16 cellular contexts compared by ENCODE assay signal in the genomic region with DNA sequence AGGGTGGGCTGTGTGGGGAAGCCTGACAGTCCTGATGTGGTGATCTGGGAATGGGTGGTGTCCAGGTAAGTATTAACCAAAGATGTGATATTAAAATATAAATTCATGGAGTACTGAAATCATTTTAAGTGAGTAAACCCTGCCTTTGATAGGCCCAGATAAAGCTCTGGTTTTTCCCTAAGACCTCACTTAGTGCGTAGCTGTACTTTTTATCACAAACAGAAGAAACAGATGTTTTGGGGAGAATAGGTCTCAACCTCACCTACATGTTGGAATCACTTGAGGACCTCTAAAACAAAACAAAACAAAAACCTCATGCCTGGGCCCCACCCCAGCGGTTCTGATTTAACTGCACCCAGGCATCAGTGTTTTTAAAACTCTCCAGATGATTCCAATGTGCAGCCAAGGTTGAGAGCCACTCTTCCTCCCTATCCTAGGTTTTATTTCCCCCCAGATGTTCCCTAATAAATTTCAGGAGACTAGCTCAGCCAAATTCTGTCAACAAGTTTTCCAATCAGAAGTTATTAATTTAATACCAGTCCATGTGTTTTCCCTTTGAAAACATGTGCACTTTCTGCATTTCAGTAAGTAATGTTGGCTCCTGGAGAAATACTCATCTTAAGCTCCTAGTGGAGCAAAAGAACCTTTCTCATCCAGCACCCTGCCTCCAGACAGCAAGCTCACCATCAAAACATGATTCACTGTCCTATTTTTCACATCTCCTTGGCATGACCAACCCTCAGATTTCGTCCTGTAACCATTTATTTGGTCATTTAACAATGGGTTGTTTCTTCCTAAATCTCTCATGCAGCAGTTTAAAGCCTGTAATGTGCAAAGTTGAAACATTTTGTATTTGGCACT. TPM values are rescaled to one million over a fixed set of nuclear protein-coding genes. Genes with fewer than 3 reads are reported as not detected.
DNase-seq lines count a peak whose midpoint lies in the region; ATAC-seq and TF ChIP-seq lines count a peak whose summit lies in the region.
"Had no signal": no experiment of that assay in that cellular context is flagged by ENCODE, and none has a peak within 500 bp of the region (broad histone marks: within the 10 kb centered on the region; RNA-seq: fewer than 3 reads in every experiment).

No MANE protein-coding gene starts in this region.

- H3K79me2 ChIP-seq in osteoblast (ENCODE audit: insufficient read depth, low read length), result peaks cover 10% of the 10 kb centered on the region

- no peak overlapping the region for H2AK9ac ChIP-seq in IMR-90 (replicated peaks; ENCODE audit: low read depth, low read length, poor library complexity)

- no peak overlapping the region for H2BK15ac ChIP-seq in IMR-90 (ENCODE audit: low read depth, low read length)

- H3K27ac ChIP-seq in IMR-90 (ENCODE audit: insufficient read depth, low read length) (no peak overlapping the region), dorsolateral prefrontal cortex (peak overlapping the region in 57 of 59 donors; percentile 4 to 89 (median 70)), osteoblast (ENCODE audit: low read depth, low read length) (no peak overlapping the region), thyroid gland (no peak overlapping the region)
- H3K27ac ChIP-seq: pancreas had no signal

- peaks cover 8% of the 10 kb centered on the region for H3K9me3 Mint-ChIP-seq in T-helper 1 cell treated with Interleukin-12 subunit alpha and Interleukin-12 subunit beta and Interleukin-4 antibody, amounts not matched to agents 30 μg/mL and 1 μg/mL, for 36 hours

- H3K9me1 ChIP-seq in IMR-90 (ENCODE audit: insufficient read depth, low read length), result peaks cover 13% of the 10 kb centered on the region

- H3K56ac ChIP-seq in IMR-90 (ENCODE audit: extremely low read depth, insufficient read depth, low read length), result no peak overlapping the region

- no peak for DNase-seq in T-helper 1 cell
- DNase-seq in IMR-90, result peak; percentile 20
- DNase-seq in dorsolateral prefrontal cortex, result no peak
- peak; percentile 57 for DNase-seq in osteoblast (ENCODE audit: insufficient read length, low spot score, missing footprints)
- no peak for DNase-seq in thyroid gland
- DNase-seq in Ammon's horn (ENCODE audit: low spot score), result no peak
- no peak for DNase-seq in DMS79 (lab: John Stamatoyannopoulos, UW)
- DNase-seq: 8988T, cerebellar nuclear complex, Karpas-422, mammary epithelial cell, pancreas, stomach, T-helper 9 cell had no signal

- H2BK5ac ChIP-seq in IMR-90 (ENCODE audit: low read depth, low read length, poor library complexity, severe bottlenecking), result no peak overlapping the region

- no peak for TF ChIP-seq POLR2A in IMR-90 (IDR thresholded peaks at IDR 0.05; ENCODE audit: low read depth, low read length)
- no peak for TF ChIP-seq POLR2A in thyroid gland (IDR thresholded peaks at IDR 0.05)

- no peak overlapping the region for H2BK120ac ChIP-seq in IMR-90 (ENCODE audit: low read depth, low read length)

- TF ChIP-seq CTCF in IMR-90 (conservative IDR thresholded peaks at IDR 0.05; ENCODE audit: low read depth, low read length), result no peak
- TF ChIP-seq CTCF in dorsolateral prefrontal cortex (IDR thresholded peaks at IDR 0.05 in 54 of 56, conservative IDR thresholded peaks at IDR 0.05 in 2 of 56; ENCODE audit: low read depth in 1 of 56, partially characterized antibody in 56 of 56), result no peak
- no peak for TF ChIP-seq CTCF in osteoblast (IDR thresholded peaks at IDR 0.05; ENCODE audit: extremely low read depth, low read depth, low read length)
- TF ChIP-seq CTCF in thyroid gland (IDR thresholded peaks at IDR 0.05), result no peak

- no peak overlapping the region for H3K4me3 ChIP-seq in IMR-90 (ENCODE audit: insufficient read depth, low read depth, low read length)
- H3K4me3 ChIP-seq in dorsolateral prefrontal cortex, result peak overlapping the region in 7 of 59 donors; percentile 7 to 31 (median 17)
- H3K4me3 ChIP-seq in osteoblast (ENCODE audit: insufficient read depth, low read length), result no peak overlapping the region
- no peak overlapping the region for H3K4me3 ChIP-seq in thyroid gland (replicated peaks in 1 of 3)
- H3K4me3 ChIP-seq: gastroesophageal sphincter, pancreas, stomach had no signal

- no peak overlapping the region for H3K14ac ChIP-seq in IMR-90 (replicated peaks; ENCODE audit: low read depth, low read length)

- H3K9ac ChIP-seq in IMR-90 (ENCODE audit: low read depth, low read length), result no peak overlapping the region

- no peak overlapping the region for H4K5ac ChIP-seq in IMR-90 (ENCODE audit: low read depth, low read length)

- H2BK20ac ChIP-seq in IMR-90 (ENCODE audit: low read depth, low read length), result no peak overlapping the region

- H3K36me3 ChIP-seq in IMR-90 (ENCODE audit: control insufficient read depth, insufficient read depth, low read length) (peaks cover 5% of the 10 kb centered on the region; the same call in 1 of the 2 replicates), osteoblast (ENCODE audit: insufficient read depth, low read length) (no peaks in the 10 kb centered on the region), thyroid gland (no peaks in the 10 kb centered on the region)
- H3K36me3 ChIP-seq: gastroesophageal sphincter, pancreas, stomach had no signal

- 0 out of 2 replicates have a peak, but pooled peaks have one; percentile 25 for ATAC-seq in IMR-90 (ENCODE audit: low read depth)
- ATAC-seq: gastroesophageal sphincter, pancreas had no signal

- H4K91ac ChIP-seq in IMR-90 (ENCODE audit: insufficient read depth, low read depth, low read length), result no peak overlapping the region

- H3K27me3 ChIP-seq in IMR-90 (ENCODE audit: control insufficient read depth, insufficient read depth, low read length) (no peaks in the 10 kb centered on the region), dorsolateral prefrontal cortex (no peaks in the 10 kb centered on the region), osteoblast (ENCODE audit: insufficient read depth, low read length) (no peaks in the 10 kb centered on the region), thyroid gland (no peaks in the 10 kb centered on the region)
- H3K27me3 ChIP-seq: gastroesophageal sphincter, pancreas, stomach had no signal

- no peak overlapping the region for H3K4ac ChIP-seq in IMR-90 (ENCODE audit: low read depth, low read length)

- H4K8ac ChIP-seq in IMR-90 (ENCODE audit: low read depth in 2 of 2, low read length in 2 of 2), result no peak overlapping the region

- peaks cover 28 to 57% of the 10 kb centered on the region in 2 experiments for H3K79me1 ChIP-seq in IMR-90 (ENCODE audit: low read depth in 1 of 2, low read length in 2 of 2)

- H4K20me1 ChIP-seq in IMR-90 (ENCODE audit: insufficient read depth, low read length) (peaks cover 22% of the 10 kb centered on the region), osteoblast (ENCODE audit: insufficient read depth, low read length) (no peaks in the 10 kb centered on the region)

- CTCF ChIA-PET in IMR-90 (lab: Yijun Ruan, JAX), result interaction anchor here (0.7 to 1.3 kb wide), 2 partner anchors 9 to 103 kb away, joined by 3 read pairs; no protein-coding TSS in a partner anchor

- peaks cover 47% of the 10 kb centered on the region for H3K36me3 Mint-ChIP-seq in T-helper 1 cell treated with Interleukin-12 subunit alpha and Interleukin-12 subunit beta and Interleukin-4 antibody, amounts not matched to agents 30 μg/mL and 1 μg/mL, for 36 hours (ENCODE audit: low read depth)

- no peak overlapping the region for H3K4me3 Mint-ChIP-seq in T-helper 1 cell treated with Interleukin-12 subunit alpha and Interleukin-12 subunit beta and Interleukin-4 antibody, amounts not matched to agents 30 μg/mL and 1 μg/mL, for 36 hours

- H3K27ac Mint-ChIP-seq in T-helper 1 cell treated with Interleukin-12 subunit alpha and Interleukin-12 subunit beta and Interleukin-4 antibody, amounts not matched to agents 30 μg/mL and 1 μg/mL, for 36 hours, result peak overlapping the region; percentile 28

- no CpG with 5 or more reads among the region's 3 CpGs for WGBS in IMR-90 (ENCODE audit: extremely low coverage in 2 of 2, insufficient read length in 1 of 2), 2 experiments
- WGBS in thyroid gland, 2 donors, result 69 to 74% methylated on average over 3 of the region's 3 CpGs

- intact Hi-C loops in IMR-90 (cut with micrococcal nuclease), result no loop called here
- intact Hi-C loops in dorsolateral prefrontal cortex (cut with DNase I), result no loop called here
- intact Hi-C loops in thyroid gland (cut with DNase I), result no loop called here

- POLR2A ChIA-PET in IMR-90 (lab: Charles Lee; ENCODE audit: unreplicated experiment), result no interaction called here

- no peak overlapping the region for H3K4me2 ChIP-seq in IMR-90 (ENCODE audit: low read depth, low read length)
- H3K4me2 ChIP-seq in osteoblast (ENCODE audit: insufficient read depth, low read length), result no peak overlapping the region

- H3K23ac ChIP-seq in IMR-90 (ENCODE audit: low read depth, low read length), result no peak overlapping the region

- in situ Hi-C loops in IMR-90 (cut with MboI; ENCODE audit: low sequenced_read_pairs), result no loop called here

- H2AK5ac ChIP-seq in IMR-90 (ENCODE audit: low read depth, low read length), result no peak overlapping the region

- BruUV-seq in IMR-90 (replicated peaks; lab: Mats Ljungman, UMichigan), result no TSS peak

- H3K27me3 Mint-ChIP-seq in T-helper 1 cell treated with Interleukin-12 subunit alpha and Interleukin-12 subunit beta and Interleukin-4 antibody, amounts not matched to agents 30 μg/mL and 1 μg/mL, for 36 hours (ENCODE audit: low read depth), result no peaks in the 10 kb centered on the region

- H3K18ac ChIP-seq in IMR-90 (ENCODE audit: low read depth, low read length), result no peak overlapping the region

- peaks cover 71% of the 10 kb centered on the region for H3K4me1 Mint-ChIP-seq in T-helper 1 cell treated with Interleukin-12 subunit alpha and Interleukin-12 subunit beta and Interleukin-4 antibody, amounts not matched to agents 30 μg/mL and 1 μg/mL, for 36 hours (ENCODE audit: low read depth)

- H2AFZ ChIP-seq in IMR-90 (replicated peaks; ENCODE audit: low read length, poor library complexity) (no peak overlapping the region), osteoblast (ENCODE audit: low read length) (peak overlapping the region; percentile 53)

- TF ChIP-seq RAD21 in IMR-90 (IDR thresholded peaks at IDR 0.05; ENCODE audit: low read length), result no peak

- peaks cover 7% of the 10 kb centered on the region for H3K4me1 ChIP-seq in IMR-90 (ENCODE audit: control insufficient read depth, insufficient read depth, low read length)
- H3K4me1 ChIP-seq in osteoblast (ENCODE audit: insufficient read depth, low read length), result peaks cover 9% of the 10 kb centered on the region
- H3K4me1 ChIP-seq in thyroid gland, result no peaks in the 10 kb centered on the region
- H3K4me1 ChIP-seq: pancreas had no signal

- dilution Hi-C loops in IMR-90 (cut with HindIII; ENCODE audit: low sequenced_read_pairs, unreplicated experiment), result no loop called here

- H3K9me3 ChIP-seq in IMR-90 (ENCODE audit: control insufficient read depth, insufficient read depth, low read length), result no peaks in the 10 kb centered on the region
- H3K9me3 ChIP-seq in osteoblast (ENCODE audit: low read depth, low read length), result no peaks in the 10 kb centered on the region
- no peaks in the 10 kb centered on the region for H3K9me3 ChIP-seq in thyroid gland
- H3K9me3 ChIP-seq: gastroesophageal sphincter, pancreas had no signal

RNA-seq across cellular contexts. Expression of a gene that starts 27.4 kb away (rescaled TPM):
- total RNA-seq in IMR-90 (2012; rRNA removed) (12.9 and 15.3 TPM in 2 replicates), dorsolateral prefrontal cortex (10 to 100 TPM; 10.3 to 21.7 (median 16.1) TPM), osteoblast (2.1 and 2.2 TPM in 2 replicates), thyroid gland (10 to 100 TPM in 2 of 4 donors, 1 to 10 TPM in 2; 4.4 to 11.0 (median 8.2) TPM)
- 6.5 TPM in 2 replicates for polyA plus RNA-seq in IMR-90 (2012; rRNA removed)
- polyA plus RNA-seq in IMR-90 (2012; cell fraction: cytosol; rRNA removed), result 2.1 and 2.3 TPM in 2 replicates
- 1.2 and 3.8 TPM in 2 replicates for polyA plus RNA-seq in IMR-90 (2012; cell fraction: nucleus; rRNA removed; ENCODE audit: low replicate concordance)

Comparison
In these comparisons a context has a peak if more than half of its experiments do, and no peak if none do; other contexts are left out.
1. DNase-seq: peak in IMR-90 (single experiment) and osteoblast (single experiment); none in T-helper 1 cell (0 of 5), dorsolateral prefrontal cortex (0 of 10), thyroid gland (0 of 2), Ammon's horn (single experiment) and DMS79 (single experiment).
2. H3K27ac ChIP-seq: peak in dorsolateral prefrontal cortex (57 of 59); none in IMR-90 (single experiment), osteoblast (single experiment) and thyroid gland (0 of 3).